13 cellular contexts compared by ENCODE assay signal in genomic region chr2:38652431-38653273, GRCh38. TPM values are rescaled to one million over a fixed set of nuclear protein-coding genes. Genes with fewer than 3 reads are reported as not detected.
A peak's percentile ranks its signal among the peaks of the same experiment; 100 is the strongest.
DNase-seq lines count a peak whose midpoint lies in the region; ATAC-seq, FAIRE-seq and TF ChIP-seq lines count a peak whose summit lies in the region.
"Had no signal": no experiment of that assay in that cellular context is flagged by ENCODE, and none has a peak within 500 bp of the region (broad histone marks: within the 10 kb centered on the region; RNA-seq: fewer than 3 reads in every experiment).

No MANE protein-coding gene starts in this region.

- H3K9me3 Mint-ChIP-seq in activated T-cell treated with anti-CD3 and anti-CD28 coated beads, Interleukin-2, amount 50 U/mL, for 72 hours: no peaks in the 10 kb centered on the region
- no peaks in the 10 kb centered on the region for H3K9me3 Mint-ChIP-seq in osteocyte (ENCODE audit: unreplicated experiment)

- H3K4me3 ChIP-seq in MM.1S (ENCODE audit: low read length): no peak overlapping the region
- H3K4me3 ChIP-seq: breast epithelium, ovary, Peyer's patch, upper lobe of right lung had no signal

- peak overlapping the region; percentile 21; the same call in 1 of the 2 replicates for H3K27ac ChIP-seq in MM.1S (ENCODE audit: low read length)
- H3K27ac ChIP-seq: breast epithelium, ovary, upper lobe of right lung had no signal

- no peaks in the 10 kb centered on the region for H3K27me3 ChIP-seq in MM.1S (replicated peaks; ENCODE audit: insufficient read depth, low read length)
- H3K27me3 ChIP-seq: breast epithelium, ovary, Peyer's patch, upper lobe of right lung had no signal

- peaks cover 7% of the 10 kb centered on the region for H3K27me3 Mint-ChIP-seq in activated T-cell treated with anti-CD3 and anti-CD28 coated beads, Interleukin-2, amount 50 U/mL, for 72 hours (ENCODE audit: low read depth)
- H3K27me3 Mint-ChIP-seq in osteocyte (ENCODE audit: unreplicated experiment): peaks cover 18% of the 10 kb centered on the region

- TF ChIP-seq CTCF in MM.1S (IDR thresholded peaks at IDR 0.05; ENCODE audit: low read length) (no peak), osteocyte (IDR thresholded peaks at IDR 0.05) (no peak)

- no peak for FAIRE-seq in GM12892 (lab: Jason Lieb, UNC)
- FAIRE-seq: islet of Langerhans had no signal

- no peaks in the 10 kb centered on the region for H3K9me3 ChIP-seq in MM.1S (replicated peaks; ENCODE audit: insufficient read depth, low read length)
- H3K9me3 ChIP-seq: breast epithelium, ovary, Peyer's patch, upper lobe of right lung had no signal

- H3K27ac Mint-ChIP-seq in activated T-cell treated with anti-CD3 and anti-CD28 coated beads, Interleukin-2, amount 50 U/mL, for 72 hours: peak overlapping the region; percentile 96
- H3K27ac Mint-ChIP-seq in osteocyte (ENCODE audit: unreplicated experiment): no peak overlapping the region

- H3K79me2 ChIP-seq in MM.1S (ENCODE audit: low read length): no peaks in the 10 kb centered on the region

- peaks cover 20% of the 10 kb centered on the region for H3F3A ChIP-seq in MM.1S (ENCODE audit: insufficient read depth, low read length)

- H3K36me3 Mint-ChIP-seq in activated T-cell treated with anti-CD3 and anti-CD28 coated beads, Interleukin-2, amount 50 U/mL, for 72 hours (ENCODE audit: insufficient read depth in 2 of 2): peaks cover 1 to 5% of the 10 kb centered on the region in 2 donors
- no peaks in the 10 kb centered on the region for H3K36me3 Mint-ChIP-seq in osteocyte (ENCODE audit: unreplicated experiment)

- peak overlapping the region; percentile 28; the same call in 1 of the 2 replicates for H3K4me2 ChIP-seq in MM.1S (ENCODE audit: low read depth, low read length)

- peak; percentile 0 to 3 for ATAC-seq in activated T-cell treated with anti-CD3 and anti-CD28 coated beads, Interleukin-2, amount 50 U/mL, for 72 hours (replicated peaks in 1 of 2)
- no peak for ATAC-seq in GM18873 (IDR thresholded peaks at IDR 0.05; ENCODE audit: low FRiP score, unreplicated experiment)
- ATAC-seq: upper lobe of right lung had no signal

- TF ChIP-seq POLR2A in GM12892 (IDR thresholded peaks at IDR 0.05; ENCODE audit: low read depth, low read length): no peak

- H3K4me1 ChIP-seq in MM.1S (ENCODE audit: low read length): peaks cover 33% of the 10 kb centered on the region
- H3K4me1 ChIP-seq: breast epithelium had no signal

- H3K9ac ChIP-seq in MM.1S (ENCODE audit: low read length): no peak overlapping the region

- H3K4me1 Mint-ChIP-seq in activated T-cell treated with anti-CD3 and anti-CD28 coated beads, Interleukin-2, amount 50 U/mL, for 72 hours (ENCODE audit: low read depth): peaks cover 90% of the 10 kb centered on the region
- H3K4me1 Mint-ChIP-seq in osteocyte (ENCODE audit: unreplicated experiment): no peaks in the 10 kb centered on the region

- H2AFZ ChIP-seq in MM.1S (ENCODE audit: low read length): no peak overlapping the region

- H3K4me3 Mint-ChIP-seq in activated T-cell treated with anti-CD3 and anti-CD28 coated beads, Interleukin-2, amount 50 U/mL, for 72 hours: peak overlapping the region; percentile 67 to 89
- no peak overlapping the region for H3K4me3 Mint-ChIP-seq in osteocyte (ENCODE audit: unreplicated experiment)

- DNase-seq in activated T-cell treated with anti-CD3 and anti-CD28 coated beads, Interleukin-2, amount 50 U/mL, for 72 hours: no peak
- DNase-seq in activated T-cell treated with anti-CD3 and anti-CD28 coated beads, Interleukin-2, amount 50 U/mL, for 1 hour: no peak
- DNase-seq in MM.1S: peak; percentile 72
- peak; percentile 12 for DNase-seq in activated naive CD4-positive, alpha-beta T cell treated with anti-CD3 and anti-CD28 coated beads, Interleukin-2, amount 50 U/mL, for 16 hours
- DNase-seq in osteocyte (ENCODE audit: extremely low spot score, unreplicated experiment): peak; percentile 19
- DNase-seq in GM12892 (ENCODE audit: insufficient read length): no peak
- no peak for DNase-seq in 8988T
- DNase-seq: ovary, upper lobe of right lung had no signal

- no peaks in the 10 kb centered on the region for H4K20me1 ChIP-seq in MM.1S (ENCODE audit: insufficient read depth, low read length)

- H3K9me2 ChIP-seq in MM.1S (replicated peaks; ENCODE audit: insufficient read depth, low read length): no peaks in the 10 kb centered on the region

- no peaks in the 10 kb centered on the region for H3K36me3 ChIP-seq in MM.1S (replicated peaks; ENCODE audit: insufficient read depth, low read length)
- H3K36me3 ChIP-seq: breast epithelium, ovary, Peyer's patch, upper lobe of right lung had no signal

RNA-seq across cellular contexts. Expression of gene GALM, which starts 13.3 kb away (rescaled TPM):
- total RNA-seq in activated T-cell treated with anti-CD3 and anti-CD28 coated beads, Interleukin-2, amount 50 U/mL, for 72 hours: 100 to 1,000 TPM in 1 of 2 donors, 10 to 100 TPM in 1; 97.8 to 114 TPM
- total RNA-seq in osteocyte: 2.9 and 3.8 TPM in 2 replicates
- 12.1 TPM for polyA plus RNA-seq in GM12892 (2012; ENCODE audit: missing spikeins)

RNA-seq across cellular contexts. Expression of gene HNRNPLL, which starts 49.9 kb away (rescaled TPM):
- 10 to 100 TPM; 63.7 to 80.7 TPM for total RNA-seq in activated T-cell treated with anti-CD3 and anti-CD28 coated beads, Interleukin-2, amount 50 U/mL, for 72 hours
- 55.6 and 63.0 TPM in 2 replicates for total RNA-seq in osteocyte
- 24.0 TPM for polyA plus RNA-seq in GM12892 (2012; ENCODE audit: missing spikeins)

Comparison
In these comparisons a context has a peak if more than half of its experiments do, and no peak if none do; other contexts are left out.
1. DNase-seq: peak in MM.1S (single experiment), activated naive CD4-positive, alpha-beta T cell treated with anti-CD3 and anti-CD28 coated beads, Interleukin-2, amount 50 U/mL, for 16 hours (single experiment) and osteocyte (single experiment); none in activated T-cell treated with anti-CD3 and anti-CD28 coated beads, Interleukin-2, amount 50 U/mL, for 72 hours (0 of 2), activated T-cell treated with anti-CD3 and anti-CD28 coated beads, Interleukin-2, amount 50 U/mL, for 1 hour (single experiment), GM12892 (single experiment) and 8988T (single experiment).
2. RNA of gene GALM, which starts 13.3 kb away (total RNA-seq): 97.8 to 114 TPM in activated T-cell treated with anti-CD3 and anti-CD28 coated beads, Interleukin-2, amount 50 U/mL, for 72 hours; 2.9 to 3.8 TPM in osteocyte; every median in the first group is over 10 times any median in the second.